ENCODE assay signal across 8 cellular contexts in genomic region chr2:199977984-199978415, GRCh38. TPM values are rescaled to one million over a fixed set of nuclear protein-coding genes. Genes with fewer than 3 reads are reported as not detected.
DNase-seq lines count a peak whose midpoint lies in the region; ATAC-seq, FAIRE-seq and TF ChIP-seq lines count a peak whose summit lies in the region.
"Had no signal": no experiment of that assay in that cellular context is flagged by ENCODE, and none has a peak within 500 bp of the region (broad histone marks: within the 10 kb centered on the region; RNA-seq: fewer than 3 reads in every experiment).

No MANE protein-coding gene starts in this region.

- no peak for TF ChIP-seq CTCF in left lung (IDR thresholded peaks at IDR 0.05)
- TF ChIP-seq CTCF in CD14-positive monocyte (IDR thresholded peaks at IDR 0.05): no peak
- no peak for TF ChIP-seq CTCF in OCI-LY7 (conservative IDR thresholded peaks at IDR 0.05; ENCODE audit: low read length)

- peak; percentile 75 for FAIRE-seq in GM19239 (lab: Jason Lieb, UNC)

- H3K27ac ChIP-seq in left lung: no peak overlapping the region
- H3K27ac ChIP-seq in OCI-LY7 (ENCODE audit: low read depth, low read length, poor library complexity, severe bottlenecking): no peak overlapping the region

- H3K4me1 Mint-ChIP-seq in CD14-positive monocyte: peaks cover 7% of the 10 kb centered on the region

- no peak overlapping the region for H3K4me2 ChIP-seq in OCI-LY7 (ENCODE audit: low read length)

- intact Hi-C loops in left lung (cut with DNase I): loop anchor here in 1 of 2 donors (5.0 kb wide), 1 partner anchor 509 kb away; no protein-coding TSS in a partner anchor
- intact Hi-C loops in CD14-positive monocyte (cut with micrococcal nuclease): no loop called here
- intact Hi-C loops in OCI-LY7 (cut with micrococcal nuclease; ENCODE audit: unreplicated experiment): loop anchor here (10.0 kb wide), 1 partner anchor 597 kb away; no protein-coding TSS in a partner anchor

- BruUV-seq in OCI-LY7 (replicated peaks; lab: Mats Ljungman, UMichigan): no TSS peak

- no peaks in the 10 kb centered on the region for H3K79me2 ChIP-seq in OCI-LY7 (ENCODE audit: insufficient read depth, low read depth, low read length)

- no peak overlapping the region for H3K4me3 Mint-ChIP-seq in CD14-positive monocyte

- peak; percentile 64 for ATAC-seq in HG02852 (IDR thresholded peaks at IDR 0.05; ENCODE audit: unreplicated experiment)
- ATAC-seq in left lung: peak; percentile 67
- ATAC-seq: naive thymus-derived CD4-positive, alpha-beta T cell had no signal

- no peaks in the 10 kb centered on the region for H3K9me3 ChIP-seq in left lung
- no peaks in the 10 kb centered on the region for H3K9me3 ChIP-seq in OCI-LY7 (ENCODE audit: low read length)

- no peak overlapping the region for H3K27ac Mint-ChIP-seq in CD14-positive monocyte

- H3K9me3 Mint-ChIP-seq in CD14-positive monocyte: peaks cover 0 to 2% (median 0%) of the 10 kb centered on the region in 7 donors

- H4K20me1 ChIP-seq in OCI-LY7 (ENCODE audit: insufficient read depth, low read length): no peaks in the 10 kb centered on the region

- peaks cover 2% of the 10 kb centered on the region in 3 donors for H3K27me3 Mint-ChIP-seq in CD14-positive monocyte (ENCODE audit: low read depth in 3 of 3)

- H3K9me2 ChIP-seq in OCI-LY7 (ENCODE audit: insufficient read depth, low read length): no peaks in the 10 kb centered on the region

- peaks cover 8% of the 10 kb centered on the region in 2 donors for H3K36me3 Mint-ChIP-seq in CD14-positive monocyte

- no peaks in the 10 kb centered on the region for H3K36me3 ChIP-seq in left lung
- peaks cover 14% of the 10 kb centered on the region; the same call in 1 of the 2 replicates for H3K36me3 ChIP-seq in OCI-LY7 (ENCODE audit: insufficient read depth, low read length)

- H3K27me3 ChIP-seq in left lung: no peaks in the 10 kb centered on the region

- H3K4me3 ChIP-seq in left lung (no peak overlapping the region), OCI-LY7 (ENCODE audit: low read depth, low read length, poor library complexity, severe bottlenecking) (no peak overlapping the region)

- POLR2A ChIA-PET in OCI-LY7 (lab: Charles Lee): no interaction called here

- no peak overlapping the region for H2AFZ ChIP-seq in OCI-LY7 (ENCODE audit: low read length)

- DNase-seq in GM19239 (ENCODE audit: insufficient read length, low spot score) (no peak), SW480 (ENCODE audit: low spot score) (peak; percentile 36), left lung (no peak), CD14-positive monocyte (ENCODE audit: low spot score) (no peak), OCI-LY7 (ENCODE audit: low spot score) (no peak), NCI-H2196 treated with DMSO at 0.1 percent for 48 hours (lab: John Stamatoyannopoulos, UW; ENCODE audit: unreplicated experiment) (no peak)

- peaks cover 0 to 6% of the 10 kb centered on the region in 2 donors for H3K4me1 ChIP-seq in left lung
- H3K4me1 ChIP-seq in OCI-LY7 (ENCODE audit: insufficient read depth, low read length, poor library complexity, severe bottlenecking): no peaks in the 10 kb centered on the region

- CTCF ChIA-PET in OCI-LY7 (lab: Charles Lee; ENCODE audit: unreplicated experiment): no interaction called here

RNA-seq across cellular contexts. Expression of gene MAIP1, which starts 22.6 kb away (rescaled TPM):
- total RNA-seq in left lung: 10 to 100 TPM; 14.7 to 20.2 TPM
- polyA plus RNA-seq in CD14-positive monocyte: 10 to 100 TPM in 1 of 2 donors, 1 to 10 TPM in 1; 7.6 to 13.3 TPM
- total RNA-seq in OCI-LY7 (2014; rRNA removed; shearing (Covaris generic)): 13.7 and 25.3 TPM in 2 replicates
- 23.3 and 29.8 TPM in 2 replicates for total RNA-seq in OCI-LY7 (2022)

RNA-seq across cellular contexts. Expression of gene TYW5, which starts 22.7 kb away (rescaled TPM):
- 1 to 10 TPM; 6.2 to 6.3 TPM for total RNA-seq in left lung
- polyA plus RNA-seq in CD14-positive monocyte: 1 to 10 TPM; 1.5 to 1.6 TPM
- total RNA-seq in OCI-LY7 (2014; rRNA removed; shearing (Covaris generic)): 5.1 and 7.1 TPM in 2 replicates
- total RNA-seq in OCI-LY7 (2022): 7.7 and 8.9 TPM in 2 replicates
